25 cellular contexts compared by ENCODE assay signal in the genomic region with DNA sequence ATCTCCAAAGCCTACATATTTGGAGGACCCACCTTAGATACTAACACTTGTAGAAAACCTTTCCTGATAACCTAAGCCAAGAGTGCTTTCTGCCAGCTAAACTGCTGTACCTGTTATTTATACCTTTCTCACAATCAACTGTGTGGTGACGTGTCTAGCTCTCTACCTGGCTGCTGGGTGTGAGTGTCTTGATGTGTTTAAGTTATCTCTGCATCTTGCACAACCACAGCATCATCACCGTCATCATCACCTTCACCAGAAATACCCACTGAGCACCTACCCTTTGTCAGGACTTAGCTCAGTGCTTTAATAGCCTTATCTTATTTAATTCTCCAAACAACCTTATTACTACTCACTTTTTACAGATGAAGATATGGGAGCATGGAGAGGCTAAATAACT.
"Had no signal": no experiment of that assay in that cellular context is flagged by ENCODE, and none has a peak within 500 bp of the region (broad histone marks: within the 10 kb centered on the region; RNA-seq: fewer than 3 reads in every experiment).

No MANE protein-coding gene starts in this region.

- H3K27me3 ChIP-seq: stomach, suprapubic skin, testis, thyroid gland, tibial artery, tibial nerve, transverse colon, upper lobe of left lung, upper lobe of right lung, uterus, vagina had no signal

- H3K4me3 ChIP-seq: stomach, suprapubic skin, testis, thoracic aorta, thyroid gland, tibial artery, tibial nerve, transverse colon, upper lobe of left lung, upper lobe of right lung, uterus, vagina had no signal

- H3K4me1 ChIP-seq: stomach, testis, tibial artery, transverse colon, upper lobe of left lung, upper lobe of right lung, uterus had no signal

- DNase-seq: stimulated activated CD4-positive, alpha-beta T cell treated with anti-CD3 and anti-CD28 coated beads, Interleukin-2, amount 100 ng/mL, for 48 hours; stimulated activated CD4-positive, alpha-beta T cell treated with anti-CD3 and anti-CD28 coated beads, Interleukin-4, amount 100 ng/mL, for 1 hour; stimulated activated CD4-positive, alpha-beta T cell treated with anti-CD3 and anti-CD28 coated beads, Interleukin-4, amount 100 ng/mL, for 24 hours; stimulated activated CD4-positive, alpha-beta T cell treated with anti-CD3 and anti-CD28 coated beads, Interleukin-4, amount 100 ng/mL, for 4 hours; stimulated activated CD8-positive, alpha-beta memory T cell treated with anti-CD3 and anti-CD28 coated beads, Interleukin-4, amount 100 ng/mL, for 48 hours; stimulated activated naive B cell treated with anti-CD40 and anti-IgM and Interleukin-4, amounts not matched to agents 10 μg/mL and 1 μg/mL and 100 μg/mL, for 72 hours; stimulated activated naive CD4-positive, alpha-beta T cell; stimulated activated naive CD4-positive, alpha-beta T cell treated with Interleukin-2 at 50 U/mL for 16 hours; stimulated activated naive CD8-positive, alpha-beta T cell treated with anti-CD3 and anti-CD28 coated beads, Interleukin-15, amount 100 ng/mL, for 72 hours; stimulated activated naive CD8-positive, alpha-beta T cell treated with anti-CD3 and anti-CD28 coated beads, Interleukin-15, Interleukin-2, amounts not matched to agents 100 U/mL and 50 U/mL, for 24 hours; stomach; substantia nigra; testis; thyroid gland; tibial artery; transverse colon; upper lobe of left lung; upper lobe of right lung; uterus had no signal

- H3K27ac ChIP-seq: stomach, suprapubic skin, testis, thoracic aorta, thyroid gland, tibial artery, tibial nerve, transverse colon, upper lobe of left lung, upper lobe of right lung, uterus, vagina had no signal

- H3K36me3 ChIP-seq: stomach, suprapubic skin, thoracic aorta, thyroid gland, tibial artery, tibial nerve, transverse colon, upper lobe of left lung, upper lobe of right lung, uterus, vagina had no signal

- H3K9me3 ChIP-seq: stomach, suprapubic skin, testis, thoracic aorta, thyroid gland, tibial artery, tibial nerve, transverse colon, upper lobe of left lung, upper lobe of right lung, uterus, vagina had no signal

- ATAC-seq: stimulated activated effector memory CD8-positive, alpha-beta T cell treated with anti-CD3 and anti-CD28 coated beads, Interleukin-12 subunit alpha, Interleukin-12 subunit beta, amount 100 ng/mL, for 72 hours; stimulated activated memory B cell treated with anti-CD40 and anti-IgM and Interleukin-4, amounts not matched to agents 10 μg/mL and 1 μg/mL and 100 μg/mL, for 72 hours; stimulated activated naive B cell treated with anti-CD40 and anti-IgM and Interleukin-4, amounts not matched to agents 10 μg/mL and 1 μg/mL and 100 μg/mL, for 72 hours; stimulated activated naive CD8-positive, alpha-beta T cell treated with anti-CD3 and anti-CD28 coated beads, Interleukin-15, amount 100 ng/mL, for 72 hours; stimulated activated naive CD8-positive, alpha-beta T cell treated with anti-CD3 and anti-CD28 coated beads, Interleukin-15, Interleukin-2, amounts not matched to agents 100 U/mL and 50 U/mL, for 24 hours; upper lobe of right lung had no signal
